ENCODE assay signal across 17 cellular contexts in the genomic region with DNA sequence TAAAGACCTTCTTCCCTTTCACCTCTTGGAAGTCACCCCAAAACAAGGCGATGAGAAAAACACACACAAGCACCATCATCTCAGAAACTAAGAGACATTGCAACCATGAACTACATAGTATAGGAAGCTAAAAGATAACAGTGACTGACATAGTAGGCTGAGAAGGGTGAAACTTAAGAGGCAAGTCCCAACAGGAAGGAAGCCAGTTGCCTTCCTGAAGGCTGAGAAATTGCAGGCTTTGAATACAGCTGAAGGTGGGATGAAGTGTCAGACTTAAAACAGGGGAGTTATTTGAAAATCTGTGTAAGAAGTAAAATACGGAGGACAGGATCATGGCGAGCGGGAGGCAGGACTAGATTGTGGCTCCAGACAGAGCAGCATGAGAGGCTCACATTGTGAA. TPM values are rescaled to one million over a fixed set of nuclear protein-coding genes. Genes with fewer than 3 reads are reported as not detected.
DNase-seq lines count a peak whose midpoint lies in the region; ATAC-seq and TF ChIP-seq lines count a peak whose summit lies in the region.
"Had no signal": no experiment of that assay in that cellular context is flagged by ENCODE, and none has a peak within 500 bp of the region (broad histone marks: within the 10 kb centered on the region; RNA-seq: fewer than 3 reads in every experiment).

No MANE protein-coding gene starts in this region.

- peaks cover 5% of the 10 kb centered on the region for H3K9me3 ChIP-seq in RWPE2 (ENCODE audit: severe bottlenecking)
- H3K9me3 ChIP-seq in esophagus (ENCODE audit: control insufficient read depth in 2 of 2, insufficient read depth in 1 of 2, low read depth in 1 of 2, low read length in 1 of 2): no peaks in the 10 kb centered on the region
- no peaks in the 10 kb centered on the region for H3K9me3 ChIP-seq in neural progenitor cell (ENCODE audit: low read depth)
- H3K9me3 ChIP-seq in naive thymus-derived CD4-positive, alpha-beta T cell (ENCODE audit: control insufficient read depth in 2 of 3, low read length in 3 of 3): no peaks in the 10 kb centered on the region

- CTCF ChIA-PET in naive thymus-derived CD4-positive, alpha-beta T cell (lab: Charles Lee): no interaction called here

- no peak overlapping the region for H3K4me2 ChIP-seq in neural progenitor cell

- TF ChIP-seq CTCF in RWPE2 (IDR thresholded peaks at IDR 0.05; ENCODE audit: poor library complexity, severe bottlenecking) (no peak), neural progenitor cell (IDR thresholded peaks at IDR 0.05) (no peak)

- H3F3A ChIP-seq in neural progenitor cell (ENCODE audit: low read depth): no peaks in the 10 kb centered on the region

- H3K36me3 ChIP-seq in RWPE2 (ENCODE audit: low read depth) (no peaks in the 10 kb centered on the region), esophagus (ENCODE audit: control insufficient read depth in 2 of 2, insufficient read depth in 2 of 2, low read length in 1 of 2) (no peaks in the 10 kb centered on the region), neural progenitor cell (no peaks in the 10 kb centered on the region)
- no peaks in the 10 kb centered on the region for H3K36me3 ChIP-seq in naive thymus-derived CD4-positive, alpha-beta T cell (ENCODE audit: control insufficient read depth in 2 of 3, insufficient read depth in 3 of 3, low read length in 3 of 3)

- H3K9me3 Mint-ChIP-seq in neural progenitor cell: peaks cover 9% of the 10 kb centered on the region
- H3K9me3 Mint-ChIP-seq in naive thymus-derived CD4-positive, alpha-beta T cell: peaks cover 9 to 34% (median 17%) of the 10 kb centered on the region in 11 donors

- peaks cover 2% of the 10 kb centered on the region for H3K27me3 Mint-ChIP-seq in neural progenitor cell (ENCODE audit: insufficient read depth, low read depth)
- peaks cover 0 to 44% (median 11%) of the 10 kb centered on the region in 5 donors for H3K27me3 Mint-ChIP-seq in naive thymus-derived CD4-positive, alpha-beta T cell

- 57 to 75% methylated on average over 4 of the region's 4 CpGs for WGBS in esophagus, 2 donors

- POLR2A ChIA-PET in naive thymus-derived CD4-positive, alpha-beta T cell (lab: Charles Lee): no interaction called here

- H3K9ac ChIP-seq in neural progenitor cell: no peak overlapping the region

- ATAC-seq in RWPE2 (ENCODE audit: low read depth) (peak; percentile 88), HG02759 (IDR thresholded peaks at IDR 0.05; ENCODE audit: unreplicated experiment) (no peak), GM18870 (IDR thresholded peaks at IDR 0.05; ENCODE audit: unreplicated experiment) (no peak), GM18511 (IDR thresholded peaks at IDR 0.05; ENCODE audit: unreplicated experiment) (no peak)
- ATAC-seq in naive thymus-derived CD4-positive, alpha-beta T cell: no peak

- H3K4me3 Mint-ChIP-seq in neural progenitor cell: no peak overlapping the region
- H3K4me3 Mint-ChIP-seq in naive thymus-derived CD4-positive, alpha-beta T cell: no peak overlapping the region
- H3K4me3 Mint-ChIP-seq: CD4-positive, CD25-positive, alpha-beta regulatory T cell had no signal

- H2AFZ ChIP-seq in neural progenitor cell (replicated peaks): peak overlapping the region; percentile 72

- H3K27me3 ChIP-seq in RWPE2 (ENCODE audit: insufficient read depth, poor library complexity, severe bottlenecking): no peaks in the 10 kb centered on the region
- no peaks in the 10 kb centered on the region for H3K27me3 ChIP-seq in esophagus (ENCODE audit: control insufficient read depth in 1 of 2, insufficient read depth in 2 of 2, low read length in 2 of 2)
- no peaks in the 10 kb centered on the region for H3K27me3 ChIP-seq in neural progenitor cell
- no peaks in the 10 kb centered on the region for H3K27me3 ChIP-seq in naive thymus-derived CD4-positive, alpha-beta T cell (ENCODE audit: control insufficient read depth in 2 of 2, insufficient read depth in 2 of 2, low read length in 2 of 2)

- no peaks in the 10 kb centered on the region for H3K79me2 ChIP-seq in neural progenitor cell (ENCODE audit: low read depth)

- intact Hi-C loops in naive thymus-derived CD4-positive, alpha-beta T cell (cut with micrococcal nuclease): no loop called here

- H3K4me1 ChIP-seq in RWPE2 (ENCODE audit: insufficient read depth, poor library complexity, severe bottlenecking) (peaks cover 17% of the 10 kb centered on the region), esophagus (ENCODE audit: control insufficient read depth in 2 of 2, insufficient read depth in 2 of 2, low read length in 1 of 2) (no peaks in the 10 kb centered on the region), neural progenitor cell (peaks cover 6% of the 10 kb centered on the region)
- no peaks in the 10 kb centered on the region for H3K4me1 ChIP-seq in naive thymus-derived CD4-positive, alpha-beta T cell (ENCODE audit: control insufficient read depth in 2 of 2, insufficient read depth in 2 of 2, low read length in 2 of 2)

- DNase-seq in DMS53 treated with DMSO at 0.1 percent for 48 hours (lab: John Stamatoyannopoulos, UW; ENCODE audit: unreplicated experiment): peak; percentile 9
- no peak for DNase-seq in RWPE2 (ENCODE audit: low spot score)
- no peak for DNase-seq in neural progenitor cell (ENCODE audit: low spot score)
- no peak for DNase-seq in naive thymus-derived CD4-positive, alpha-beta T cell
- DNase-seq: CD4-positive, CD25-positive, alpha-beta regulatory T cell; GF-D8; KG1; MM.1S; NCI-H1105 treated with DMSO at 0.1 percent for 48 hours; NCI-H187; NCI-H446 treated with DMSO at 0.1 percent for 48 hours; NCI-H82 had no signal

- peaks cover 12% of the 10 kb centered on the region for H3K4me1 Mint-ChIP-seq in neural progenitor cell
- peaks cover 0 to 11% (median 0%) of the 10 kb centered on the region in 7 donors for H3K4me1 Mint-ChIP-seq in naive thymus-derived CD4-positive, alpha-beta T cell
- H3K4me1 Mint-ChIP-seq: CD4-positive, CD25-positive, alpha-beta regulatory T cell had no signal

- H3K27ac Mint-ChIP-seq in neural progenitor cell: no peak overlapping the region
- H3K27ac Mint-ChIP-seq in naive thymus-derived CD4-positive, alpha-beta T cell: no peak overlapping the region
- H3K27ac Mint-ChIP-seq: CD4-positive, CD25-positive, alpha-beta regulatory T cell had no signal

- no peaks in the 10 kb centered on the region for H4K20me1 ChIP-seq in neural progenitor cell (ENCODE audit: low read depth)

- H3K4me3 ChIP-seq in RWPE2 (ENCODE audit: severe bottlenecking) (no peak overlapping the region), esophagus (ENCODE audit: low read depth in 1 of 2, low read length in 2 of 2) (no peak overlapping the region), neural progenitor cell (no peak overlapping the region)
- H3K4me3 ChIP-seq in naive thymus-derived CD4-positive, alpha-beta T cell (ENCODE audit: low read length): no peak overlapping the region

- no peaks in the 10 kb centered on the region for H3K36me3 Mint-ChIP-seq in neural progenitor cell
- H3K36me3 Mint-ChIP-seq in naive thymus-derived CD4-positive, alpha-beta T cell: peaks cover 3 to 78% (median 10%) of the 10 kb centered on the region in 5 donors

- peak overlapping the region; percentile 16 for H3K27ac ChIP-seq in RWPE2 (ENCODE audit: poor library complexity, severe bottlenecking)
- H3K27ac ChIP-seq in esophagus (ENCODE audit: low read depth in 2 of 2, low read length in 1 of 2): peak overlapping the region; percentile 55 to 82
- H3K27ac ChIP-seq in neural progenitor cell: no peak overlapping the region
- no peak overlapping the region for H3K27ac ChIP-seq in naive thymus-derived CD4-positive, alpha-beta T cell (ENCODE audit: low read depth, low read length)

RNA-seq across cellular contexts. Expression of a gene that starts 27.8 kb away (rescaled TPM):
- polyA plus RNA-seq in esophagus: 1 to 10 TPM; 2.0 to 2.7 TPM
- 2.1 and 3.8 TPM in 2 replicates for total RNA-seq in neural progenitor cell (ENCODE audit: low replicate concordance)
- total RNA-seq in naive thymus-derived CD4-positive, alpha-beta T cell: 10 to 100 TPM in 1 of 5 experiments, under 1 TPM in 4; 0.34 to 28.2 (median 0.54) TPM
- polyA plus RNA-seq in naive thymus-derived CD4-positive, alpha-beta T cell: under 1 TPM; 0.17 to 0.38 TPM

RNA-seq across cellular contexts. Expression of a gene that starts 55.7 kb away (rescaled TPM):
- 1 to 10 TPM in 1 of 2 donors, under 1 TPM in 1; 0.08 to 1.5 TPM for polyA plus RNA-seq in esophagus
- total RNA-seq in neural progenitor cell (ENCODE audit: low replicate concordance): 0.62 TPM in 1 of 2 replicates, not detected in the other
- 10 to 100 TPM in 2 of 5 experiments, under 1 TPM in 1, not detected in 2; 0.19 to 81.2 (median 35.1) TPM for total RNA-seq in naive thymus-derived CD4-positive, alpha-beta T cell
- polyA plus RNA-seq in naive thymus-derived CD4-positive, alpha-beta T cell: not detected
- total RNA-seq: A673 had no signal
- polyA plus RNA-seq: CD4-positive, CD25-positive, alpha-beta regulatory T cell had no signal

Comparison
In these comparisons a context has a peak if more than half of its experiments do, and no peak if none do; other contexts are left out.
1. H3K27ac ChIP-seq: peak in RWPE2 (single experiment) and esophagus (2 of 2); none in neural progenitor cell (single experiment) and naive thymus-derived CD4-positive, alpha-beta T cell (single experiment).